In the genomic region with DNA sequence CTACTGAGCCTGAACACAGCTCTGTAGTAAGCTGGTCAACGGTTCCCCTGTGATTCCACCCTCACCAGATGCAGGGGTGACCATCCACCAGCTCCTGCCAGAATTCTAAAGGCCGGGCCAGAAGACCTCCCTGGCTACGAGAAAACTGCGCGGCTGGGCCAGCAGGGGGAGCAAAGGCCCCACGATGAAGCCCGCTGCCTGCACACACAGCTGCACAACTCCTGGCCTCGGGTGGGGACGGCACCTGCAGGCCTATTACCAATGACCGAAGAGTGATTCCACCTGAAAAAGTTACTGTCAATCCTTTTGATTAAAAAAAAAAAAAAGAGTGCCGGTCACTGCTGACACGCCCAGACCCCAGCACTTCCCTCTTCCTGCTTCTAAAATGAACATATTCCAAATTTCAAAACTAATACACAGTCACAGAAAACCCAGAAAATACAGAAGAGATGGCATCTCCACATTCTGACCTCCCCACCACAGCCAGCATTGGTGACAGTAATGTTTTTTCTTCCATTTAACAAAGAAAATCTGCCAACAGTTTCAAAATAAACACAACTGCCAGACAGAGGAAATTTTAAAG, we compare ENCODE assay signal across 8 cellular contexts. TPM values are rescaled to one million over a fixed set of nuclear protein-coding genes. Genes with fewer than 3 reads are reported as not detected.
DNase-seq lines count a peak whose midpoint lies in the region; ATAC-seq and TF ChIP-seq lines count a peak whose summit lies in the region.

No MANE protein-coding gene starts in this region.

- POLR2A ChIA-PET in GM10248 (lab: Yijun Ruan, JAX), result interaction anchor here (0.6 to 0.8 kb wide), 3 partner anchors 60 to 449 kb away, joined by 3 to 4 read pairs (median 3); no protein-coding TSS in a partner anchor
- POLR2A ChIA-PET in Panc1 (lab: Charles Lee), result no interaction called here

- no peak for TF ChIP-seq POLR2A in suprapubic skin (IDR thresholded peaks at IDR 0.05)

- H3K4me1 ChIP-seq in Panc1 (ENCODE audit: control insufficient read depth, insufficient read depth, low read length) (peaks cover 5% of the 10 kb centered on the region; the same call in 1 of the 2 replicates), suprapubic skin (peaks cover 4% of the 10 kb centered on the region)

- peak; percentile 54 for ATAC-seq in HG03045 (IDR thresholded peaks at IDR 0.05; ENCODE audit: unreplicated experiment)
- ATAC-seq in Panc1, result peak; percentile 84
- ATAC-seq in HG02852 (IDR thresholded peaks at IDR 0.05; ENCODE audit: unreplicated experiment), result no peak

- CTCF ChIA-PET in GM10248 (lab: Yijun Ruan, JAX), result interaction anchor here (0.6 to 3.8 kb wide), 58 partner anchors 9 to 695 kb away, joined by 3 to 97 read pairs (median 4); no protein-coding TSS in a partner anchor
- CTCF ChIA-PET in Panc1 (lab: Charles Lee), result interaction anchor here (0.5 to 2.0 kb wide), 8 partner anchors 48 to 534 kb away, joined by 3 to 14 read pairs (median 4); no protein-coding TSS in a partner anchor

- H3K27ac ChIP-seq in Panc1 (ENCODE audit: low read length), result peak overlapping the region; percentile 76
- no peak overlapping the region for H3K27ac ChIP-seq in suprapubic skin

- 22% methylated on average over 12 of the region's 12 CpGs for WGBS in suprapubic skin

- in situ Hi-C loops in Panc1 (cut with HindIII; ENCODE audit: low pct_unique_long_range_greater_than_20kb, low sequenced_read_pairs), result no loop called here

- TF ChIP-seq EP300 in suprapubic skin (IDR thresholded peaks at IDR 0.05), result no peak

- no peaks in the 10 kb centered on the region for H3K9me3 ChIP-seq in Panc1 (ENCODE audit: control insufficient read depth, insufficient read depth, low read depth, low read length)
- H3K9me3 ChIP-seq in suprapubic skin, result no peaks in the 10 kb centered on the region

- TF ChIP-seq CTCF in GM10248 (IDR thresholded peaks at IDR 0.05; ENCODE audit: control extremely low read depth, extremely low read depth, low read depth, missing control alignments) (peak; percentile 91), Panc1 (IDR thresholded peaks at IDR 0.05) (peak; percentile 68), suprapubic skin (IDR thresholded peaks at IDR 0.05) (peak; percentile 57 to 64)

- H3K36me3 ChIP-seq in Panc1 (ENCODE audit: control insufficient read depth, insufficient read depth, low read length), result no peaks in the 10 kb centered on the region
- H3K36me3 ChIP-seq in suprapubic skin, result peaks cover 26% of the 10 kb centered on the region

- DNase-seq in GM10248 (ENCODE audit: extremely low spot score) (peak; percentile 86), Panc1 (ENCODE audit: low read depth, low spot score) (no peak), activated T-helper 1 cell treated with Interleukin-2 at 50 U/mL for 16 hours (ENCODE audit: low read depth) (peak; percentile 28), fibroblast of the conjunctiva (ENCODE audit: low read depth) (peak; percentile 21), nucleus accumbens (lab: John Stamatoyannopoulos, UW) (peak in 42 of 56 donors; percentile 2 to 72 (median 26)), suprapubic skin (ENCODE audit: low spot score in 2 of 2) (peak; percentile 71 to 82)

- intact Hi-C loops in Panc1 (cut with micrococcal nuclease; ENCODE audit: unreplicated experiment), result loop anchor here (1.0 kb wide), 1 partner anchor 204 kb away; no protein-coding TSS in a partner anchor

- H3K4me3 ChIP-seq in Panc1 (ENCODE audit: low read depth in 2 of 2, low read length in 2 of 2), result no peak overlapping the region
- H3K4me3 ChIP-seq in suprapubic skin, result no peak overlapping the region

- BruUV-seq in Panc1 (replicated peaks; lab: Mats Ljungman, UMichigan), result no TSS peak

- H3K27me3 ChIP-seq in Panc1 (ENCODE audit: control insufficient read depth, insufficient read depth, low read length) (no peaks in the 10 kb centered on the region), suprapubic skin (no peaks in the 10 kb centered on the region)

RNA-seq across cellular contexts. Expression of gene RIPK4, which starts 49.8 kb away (rescaled TPM):
- total RNA-seq in Panc1 (2021; ENCODE audit: unreplicated experiment) (67.4 TPM), suprapubic skin (10 to 100 TPM; 38.6 to 59.5 (median 50.0) TPM)
- polyA plus RNA-seq in Panc1 (2012; ENCODE audit: insufficient read length), result 76.4 TPM
